In genomic region chr14:60642270-60642789, GRCh38 we compare ENCODE assay signal across 13 cellular contexts. TPM values are rescaled to one million over a fixed set of nuclear protein-coding genes. Genes with fewer than 3 reads are reported as not detected.
DNase-seq lines count a peak whose midpoint lies in the region; ATAC-seq, FAIRE-seq and TF ChIP-seq lines count a peak whose summit lies in the region.
"Had no signal": no experiment of that assay in that cellular context is flagged by ENCODE, and none has a peak within 500 bp of the region (broad histone marks: within the 10 kb centered on the region; RNA-seq: fewer than 3 reads in every experiment).

No MANE protein-coding gene starts in this region.

- TF ChIP-seq CTCF in left ventricle myocardium inferior (IDR thresholded peaks at IDR 0.05; ENCODE audit: borderline replicate concordance) = no peak
- TF ChIP-seq CTCF in esophagus muscularis mucosa (IDR thresholded peaks at IDR 0.05) = no peak
- no peak for TF ChIP-seq CTCF in nephron progenitor cell (IDR thresholded peaks at IDR 0.05)
- TF ChIP-seq CTCF in upper lobe of right lung (IDR thresholded peaks at IDR 0.05) = no peak

- no peak overlapping the region for H3K27ac Mint-ChIP-seq in nephron progenitor cell
- no peak overlapping the region for H3K27ac Mint-ChIP-seq in activated CD4-positive, alpha-beta memory T cell treated with anti-CD3 and anti-CD28 coated beads, Interleukin-2, amount 10 ng/mL, durations not matched to agents 7 days and 5 days

- peak overlapping the region; percentile 97 for H3K4me3 Mint-ChIP-seq in nephron progenitor cell
- no peak overlapping the region for H3K4me3 Mint-ChIP-seq in activated CD4-positive, alpha-beta memory T cell treated with anti-CD3 and anti-CD28 coated beads, Interleukin-2, amount 10 ng/mL, durations not matched to agents 7 days and 5 days

- H3K36me3 Mint-ChIP-seq in nephron progenitor cell (ENCODE audit: low read depth) = peaks cover 76% of the 10 kb centered on the region
- peaks cover 27% of the 10 kb centered on the region for H3K36me3 Mint-ChIP-seq in activated CD4-positive, alpha-beta memory T cell treated with anti-CD3 and anti-CD28 coated beads, Interleukin-2, amount 10 ng/mL, durations not matched to agents 7 days and 5 days (ENCODE audit: low read depth)

- intact Hi-C loops in left ventricle myocardium inferior (cut with micrococcal nuclease) = no loop called here
- intact Hi-C loops in cardiac septum (cut with DNase I) = no loop called here
- intact Hi-C loops in esophagus muscularis mucosa (cut with DNase I) = no loop called here
- intact Hi-C loops in upper lobe of right lung (cut with DNase I) = no loop called here

- H3K9me3 Mint-ChIP-seq in nephron progenitor cell = no peaks in the 10 kb centered on the region
- H3K9me3 Mint-ChIP-seq in activated CD4-positive, alpha-beta memory T cell treated with anti-CD3 and anti-CD28 coated beads, Interleukin-2, amount 10 ng/mL, durations not matched to agents 7 days and 5 days = no peaks in the 10 kb centered on the region

- peak overlapping the region; percentile 39 for H3K4me3 ChIP-seq in left ventricle myocardium inferior
- peak overlapping the region in 3 of 4 donors; percentile 11 to 16 (median 15) for H3K4me3 ChIP-seq in esophagus muscularis mucosa
- H3K4me3 ChIP-seq in upper lobe of right lung = no peak overlapping the region

- H3K4me1 Mint-ChIP-seq in nephron progenitor cell = peaks cover 88% of the 10 kb centered on the region
- peaks cover 45% of the 10 kb centered on the region for H3K4me1 Mint-ChIP-seq in activated CD4-positive, alpha-beta memory T cell treated with anti-CD3 and anti-CD28 coated beads, Interleukin-2, amount 10 ng/mL, durations not matched to agents 7 days and 5 days

- no peak for TF ChIP-seq EP300 in esophagus muscularis mucosa (IDR thresholded peaks at IDR 0.05)

- POLR2A ChIA-PET in activated CD4-positive, alpha-beta memory T cell treated with anti-CD3 and anti-CD28 coated beads, Interleukin-2, amount 10 ng/mL, durations not matched to agents 7 days and 5 days (lab: Charles Lee) = interaction anchor here (2.9 kb wide), 1 partner anchor 10 kb away, joined by 7 read pairs; no protein-coding TSS in a partner anchor

- no peak for FAIRE-seq in frontal cortex (lab: Jason Lieb, UNC)

- H3K27ac ChIP-seq in left ventricle myocardium inferior (replicated peaks) = no peak overlapping the region
- H3K27ac ChIP-seq in esophagus muscularis mucosa (replicated peaks in 1 of 4) = no peak overlapping the region
- H3K27ac ChIP-seq in upper lobe of right lung = no peak overlapping the region
- H3K27ac ChIP-seq: esophagus squamous epithelium, tibial nerve had no signal

- H3K27me3 ChIP-seq in left ventricle myocardium inferior (ENCODE audit: low read depth) = peaks cover 100% of the 10 kb centered on the region
- H3K27me3 ChIP-seq in esophagus muscularis mucosa = peaks cover 11 to 100% (median 90%) of the 10 kb centered on the region in 4 donors
- H3K27me3 ChIP-seq in upper lobe of right lung = peaks cover 100% of the 10 kb centered on the region

- H3K9me3 ChIP-seq in left ventricle myocardium inferior (replicated peaks) (no peaks in the 10 kb centered on the region), esophagus muscularis mucosa (no peaks in the 10 kb centered on the region), upper lobe of right lung (no peaks in the 10 kb centered on the region)
- H3K9me3 ChIP-seq: esophagus squamous epithelium, tibial nerve had no signal

- peak; percentile 15 for ATAC-seq in upper lobe of right lung

- DNase-seq in left ventricle myocardium inferior (no peak), cardiac septum (ENCODE audit: low spot score) (no peak), esophagus muscularis mucosa (ENCODE audit: extremely low spot score) (no peak), nephron progenitor cell (peak; percentile 41), upper lobe of right lung (no peak), frontal cortex (ENCODE audit: low spot score in 2 of 2) (no peak), UCSD-AML1 (lab: John Stamatoyannopoulos, UW; ENCODE audit: unreplicated experiment) (no peak)
- no peak for DNase-seq in activated CD4-positive, alpha-beta memory T cell treated with anti-CD3 and anti-CD28 coated beads, Interleukin-2, amount 10 ng/mL, durations not matched to agents 7 days and 5 days
- DNase-seq: aorta, esophagus squamous epithelium, OCI-M1, T-helper 2 cell had no signal

- peaks cover 39% of the 10 kb centered on the region for H3K4me1 ChIP-seq in left ventricle myocardium inferior
- peaks cover 31 to 46% (median 38%) of the 10 kb centered on the region in 4 donors for H3K4me1 ChIP-seq in esophagus muscularis mucosa
- H3K4me1 ChIP-seq in upper lobe of right lung = peaks cover 16% of the 10 kb centered on the region

- 6% methylated on average over 12 of the region's 47 CpGs for WGBS in esophagus muscularis mucosa

- TF ChIP-seq POLR2A in esophagus muscularis mucosa (IDR thresholded peaks at IDR 0.05; ENCODE audit: low read depth) = no peak

- H3K36me3 ChIP-seq in left ventricle myocardium inferior (no peaks in the 10 kb centered on the region), esophagus muscularis mucosa (no peaks in the 10 kb centered on the region), upper lobe of right lung (no peaks in the 10 kb centered on the region)
- H3K36me3 ChIP-seq: esophagus squamous epithelium, tibial nerve had no signal

- peaks cover 72% of the 10 kb centered on the region for H3K27me3 Mint-ChIP-seq in nephron progenitor cell (ENCODE audit: low read depth, poor library complexity)
- H3K27me3 Mint-ChIP-seq in activated CD4-positive, alpha-beta memory T cell treated with anti-CD3 and anti-CD28 coated beads, Interleukin-2, amount 10 ng/mL, durations not matched to agents 7 days and 5 days = peaks cover 89% of the 10 kb centered on the region

- CTCF ChIA-PET in activated CD4-positive, alpha-beta memory T cell treated with anti-CD3 and anti-CD28 coated beads, Interleukin-2, amount 10 ng/mL, durations not matched to agents 7 days and 5 days (lab: Charles Lee) = no interaction called here

RNA-seq across cellular contexts. Expression of gene SIX1, which starts 6.9 kb away (rescaled TPM):
- total RNA-seq in left ventricle myocardium inferior = not detected
- total RNA-seq in cardiac septum = 0.89 TPM
- total RNA-seq in esophagus muscularis mucosa = under 1 TPM; 0.42 to 0.58 (median 0.48) TPM
- 0.14 TPM for total RNA-seq in upper lobe of right lung
- total RNA-seq in frontal cortex = 0.41 TPM
- 1 to 10 TPM; 1.3 to 1.4 TPM for total RNA-seq in activated CD4-positive, alpha-beta memory T cell treated with anti-CD3 and anti-CD28 coated beads, Interleukin-2, amount 10 ng/mL, durations not matched to agents 7 days and 5 days
